In genomic region chr2:111101592-111101991, GRCh38 we compare ENCODE assay signal across 16 cellular contexts.
"Had no signal": no experiment of that assay in that cellular context is flagged by ENCODE, and none has a peak within 500 bp of the region (broad histone marks: within the 10 kb centered on the region; RNA-seq: fewer than 3 reads in every experiment).

No MANE protein-coding gene starts in this region.

- H3K4me3 ChIP-seq: body of pancreas, coronary artery, esophagus squamous epithelium, left ventricle myocardium inferior, mucosa of descending colon, SK-N-MC, tibial artery had no signal

- H3K27ac ChIP-seq: body of pancreas, coronary artery, esophagus squamous epithelium, left ventricle myocardium inferior, SK-N-MC, tibial artery had no signal

- H3K9me3 ChIP-seq: body of pancreas, esophagus squamous epithelium, left ventricle myocardium inferior, mucosa of descending colon, tibial artery had no signal

- H3K36me3 ChIP-seq: esophagus squamous epithelium, left ventricle myocardium inferior, tibial artery had no signal

- H3K27me3 ChIP-seq: body of pancreas, esophagus squamous epithelium, tibial artery had no signal

- H3K4me1 ChIP-seq: body of pancreas, esophagus squamous epithelium, left ventricle myocardium inferior, tibial artery had no signal

- ATAC-seq: body of pancreas had no signal

- FAIRE-seq: kidney, urothelium cell line had no signal

- DNase-seq: activated CD8-positive, alpha-beta memory T cell treated with anti-CD3 and anti-CD28 coated beads for 24 hours; activated naive CD4-positive, alpha-beta T cell treated with anti-CD3 and anti-CD28 coated beads, Interleukin-2, amount 50 U/mL, for 16 hours; amniotic stem cell; body of pancreas; esophagus squamous epithelium; glutamatergic neuron; hypothalamus; kidney; left ventricle myocardium inferior; mucosa of descending colon; naive thymus-derived CD4-positive, alpha-beta T cell; occipital lobe; tibial artery had no signal
